In genomic region chr5:116658830-116659229, GRCh38 we compare ENCODE assay signal across 28 cellular contexts.
"Had no signal": no experiment of that assay in that cellular context is flagged by ENCODE, and none has a peak within 500 bp of the region (broad histone marks: within the 10 kb centered on the region; RNA-seq: fewer than 3 reads in every experiment).

No MANE protein-coding gene starts in this region.

- H3K27me3 Mint-ChIP-seq: progenitor cell of endocrine pancreas, type B pancreatic cell had no signal

- H3K9me3 Mint-ChIP-seq: neural crest cell, type B pancreatic cell had no signal

- H3K27me3 ChIP-seq: left lung, ovary, right atrium auricular region, right lobe of liver, tibial nerve, uterus had no signal

- H3K4me2 ChIP-seq: smooth muscle cell had no signal

- DNase-seq: hypothalamus; immature natural killer cell; kidney; left colon; left lung; midbrain; mucosa of descending colon; naive thymus-derived CD4-positive, alpha-beta T cell; ovary; right lobe of liver; stimulated activated CD4-positive, alpha-beta T cell treated with anti-CD3 and anti-CD28 coated beads, Interleukin-1b, Interleukin-23, amount 100 ng/mL, for 48 hours; stimulated activated CD4-positive, alpha-beta T cell treated with anti-CD3 and anti-CD28 coated beads, Interleukin-2, amount 100 ng/mL, for 48 hours; stimulated activated CD4-positive, alpha-beta T cell treated with anti-CD3 and anti-CD28 coated beads, Interleukin-4, amount 100 ng/mL, for 4 hours; stimulated activated CD8-positive, alpha-beta memory T cell treated with anti-CD3 and anti-CD28 coated beads, Interleukin-4, amount 100 ng/mL, for 48 hours; stimulated activated naive CD4-positive, alpha-beta T cell treated with Interleukin-2 at 50 U/mL for 16 hours; stimulated activated naive CD8-positive, alpha-beta T cell treated with anti-CD3 and anti-CD28 coated beads, Interleukin-15, amount 100 ng/mL, for 72 hours; substantia nigra; uterus had no signal

- H3K27ac Mint-ChIP-seq: immature natural killer cell; naive thymus-derived CD4-positive, alpha-beta T cell; natural killer cell treated with Interleukin-12 subunit alpha and Interleukin-12 subunit beta and Interleukin-15 and Interleukin-18, amount 100 ng/mL, for 72 hours; progenitor cell of endocrine pancreas; stimulated activated memory B cell treated with anti-CD40 and anti-IgM and Interleukin-4, amounts not matched to agents 10 μg/mL and 1 μg/mL and 100 μg/mL, for 72 hours; stimulated activated naive CD8-positive, alpha-beta T cell treated with anti-CD3 and anti-CD28 coated beads, Interleukin-15, amount 100 ng/mL, for 72 hours; type B pancreatic cell had no signal

- FAIRE-seq: islet of Langerhans, kidney had no signal

- H3K27ac ChIP-seq: left lung, ovary, right atrium auricular region, right lobe of liver, tibial nerve, uterus had no signal

- H3K4me3 Mint-ChIP-seq: immature natural killer cell; naive thymus-derived CD4-positive, alpha-beta T cell; natural killer cell treated with Interleukin-12 subunit alpha and Interleukin-12 subunit beta and Interleukin-15 and Interleukin-18, amount 100 ng/mL, for 72 hours; neural crest cell; stimulated activated memory B cell treated with anti-CD40 and anti-IgM and Interleukin-4, amounts not matched to agents 10 μg/mL and 1 μg/mL and 100 μg/mL, for 72 hours; stimulated activated naive CD8-positive, alpha-beta T cell treated with anti-CD3 and anti-CD28 coated beads, Interleukin-15, amount 100 ng/mL, for 72 hours; type B pancreatic cell had no signal

- ATAC-seq: left colon; left lung; mucosa of descending colon; naive thymus-derived CD4-positive, alpha-beta T cell; natural killer cell treated with Interleukin-12 subunit alpha and Interleukin-12 subunit beta and Interleukin-15 and Interleukin-18, amount 100 ng/mL, for 72 hours; right lobe of liver; stimulated activated memory B cell treated with anti-CD40 and anti-IgM and Interleukin-4, amounts not matched to agents 10 μg/mL and 1 μg/mL and 100 μg/mL, for 72 hours; stimulated activated naive CD8-positive, alpha-beta T cell treated with anti-CD3 and anti-CD28 coated beads, Interleukin-15, amount 100 ng/mL, for 72 hours had no signal

- H3K4me1 Mint-ChIP-seq: immature natural killer cell; naive thymus-derived CD4-positive, alpha-beta T cell; stimulated activated memory B cell treated with anti-CD40 and anti-IgM and Interleukin-4, amounts not matched to agents 10 μg/mL and 1 μg/mL and 100 μg/mL, for 72 hours; stimulated activated naive CD8-positive, alpha-beta T cell treated with anti-CD3 and anti-CD28 coated beads, Interleukin-15, amount 100 ng/mL, for 72 hours had no signal

- H3K36me3 ChIP-seq: left lung, ovary, right atrium auricular region, right lobe of liver, uterus had no signal

- H3K4me1 ChIP-seq: left lung, right atrium auricular region, right lobe of liver, tibial nerve, uterus had no signal

- H3K4me3 ChIP-seq: left lung, lung, mucosa of descending colon, ovary, right atrium auricular region, right lobe of liver, smooth muscle cell, tibial nerve, uterus had no signal

- H3K36me3 Mint-ChIP-seq: immature natural killer cell; naive thymus-derived CD4-positive, alpha-beta T cell; natural killer cell treated with Interleukin-12 subunit alpha and Interleukin-12 subunit beta and Interleukin-15 and Interleukin-18, amount 100 ng/mL, for 72 hours; stimulated activated memory B cell treated with anti-CD40 and anti-IgM and Interleukin-4, amounts not matched to agents 10 μg/mL and 1 μg/mL and 100 μg/mL, for 72 hours; type B pancreatic cell had no signal
